ENCODE assay signal across 1 cellular context in the genomic region with DNA sequence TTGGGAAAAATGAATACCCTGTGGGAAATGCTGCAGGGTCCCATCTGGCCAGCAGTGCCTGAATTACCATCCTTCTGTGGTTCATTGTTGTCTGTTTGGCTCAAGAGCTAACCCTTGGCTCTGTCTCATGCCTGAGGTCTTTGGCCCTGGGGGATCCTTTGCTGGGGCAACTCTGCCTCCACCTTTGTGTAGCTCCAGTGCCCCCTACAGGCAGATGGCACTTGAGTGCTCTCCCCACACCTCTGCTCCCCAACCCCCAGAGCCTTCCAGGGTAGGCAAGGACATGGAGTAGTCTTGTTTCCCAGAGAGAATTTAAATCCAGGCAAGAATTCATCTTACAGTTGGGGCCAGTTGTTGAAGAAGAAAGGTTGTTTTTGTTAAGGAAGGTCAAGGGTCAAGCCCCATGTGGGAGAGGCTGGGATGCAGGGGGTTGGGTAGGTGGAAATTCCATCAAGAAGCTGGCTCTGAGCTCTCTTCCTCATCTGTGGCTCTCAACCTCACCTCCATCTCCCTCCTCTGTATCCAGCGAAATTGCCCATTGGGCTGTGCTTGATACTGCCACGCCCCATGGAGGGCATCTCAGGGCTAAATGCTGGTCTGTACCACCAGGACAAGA.
TF ChIP-seq lines count a peak whose summit lies in the region.

No MANE protein-coding gene starts in this region.

TF ChIP-seq in SK-N-SH treated with all-trans-retinoic acid at 6 μM for 48 hours, 23 proteins besides CTCF, POLR2A, EP300 and RAD21 (continued from another document):
- no peak for TF ChIP-seq ZNF8 (CRISPR knock-in tag; IDR thresholded peaks at IDR 0.05)
- no peak for TF ChIP-seq ZNF565 (CRISPR knock-in tag; conservative IDR thresholded peaks at IDR 0.05; ENCODE audit: low read depth)
- no peak for TF ChIP-seq RARB (CRISPR knock-in tag; IDR thresholded peaks at IDR 0.05)
- no peak for TF ChIP-seq TOX (CRISPR knock-in tag; IDR thresholded peaks at IDR 0.05; ENCODE audit: borderline replicate concordance)
- TF ChIP-seq, protein P1, sequence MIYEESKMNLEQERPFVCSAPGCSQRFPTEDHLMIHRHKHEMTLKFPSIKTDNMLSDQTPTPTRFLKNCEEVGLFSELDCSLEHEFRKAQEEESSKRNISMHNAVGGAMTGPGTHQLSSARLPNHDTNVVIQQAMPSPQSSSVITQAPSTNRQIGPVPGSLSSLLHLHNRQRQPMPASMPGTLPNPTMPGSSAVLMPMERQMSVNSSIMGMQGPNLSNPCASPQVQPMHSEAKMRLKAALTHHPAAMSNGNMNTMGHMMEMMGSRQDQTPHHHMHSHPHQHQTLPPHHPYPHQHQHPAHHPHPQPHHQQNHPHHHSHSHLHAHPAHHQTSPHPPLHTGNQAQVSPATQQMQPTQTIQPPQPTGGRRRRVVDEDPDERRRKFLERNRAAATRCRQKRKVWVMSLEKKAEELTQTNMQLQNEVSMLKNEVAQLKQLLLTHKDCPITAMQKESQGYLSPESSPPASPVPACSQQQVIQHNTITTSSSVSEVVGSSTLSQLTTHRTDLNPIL (CRISPR knock-in tag; IDR thresholded peaks at IDR 0.05; ENCODE audit: low read depth), result no peak
- TF ChIP-seq ZFP30 (CRISPR knock-in tag; IDR thresholded peaks at IDR 0.05), result no peak
- TF ChIP-seq, protein P2, sequence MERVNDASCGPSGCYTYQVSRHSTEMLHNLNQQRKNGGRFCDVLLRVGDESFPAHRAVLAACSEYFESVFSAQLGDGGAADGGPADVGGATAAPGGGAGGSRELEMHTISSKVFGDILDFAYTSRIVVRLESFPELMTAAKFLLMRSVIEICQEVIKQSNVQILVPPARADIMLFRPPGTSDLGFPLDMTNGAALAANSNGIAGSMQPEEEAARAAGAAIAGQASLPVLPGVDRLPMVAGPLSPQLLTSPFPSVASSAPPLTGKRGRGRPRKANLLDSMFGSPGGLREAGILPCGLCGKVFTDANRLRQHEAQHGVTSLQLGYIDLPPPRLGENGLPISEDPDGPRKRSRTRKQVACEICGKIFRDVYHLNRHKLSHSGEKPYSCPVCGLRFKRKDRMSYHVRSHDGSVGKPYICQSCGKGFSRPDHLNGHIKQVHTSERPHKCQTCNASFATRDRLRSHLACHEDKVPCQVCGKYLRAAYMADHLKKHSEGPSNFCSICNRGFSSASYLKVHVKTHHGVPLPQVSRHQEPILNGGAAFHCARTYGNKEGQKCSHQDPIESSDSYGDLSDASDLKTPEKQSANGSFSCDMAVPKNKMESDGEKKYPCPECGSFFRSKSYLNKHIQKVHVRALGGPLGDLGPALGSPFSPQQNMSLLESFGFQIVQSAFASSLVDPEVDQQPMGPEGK (CRISPR knock-in tag; IDR thresholded peaks at IDR 0.05; ENCODE audit: borderline replicate concordance), result no peak
- no peak for TF ChIP-seq ESRRG (CRISPR knock-in tag; IDR thresholded peaks at IDR 0.05)
- no peak for TF ChIP-seq TCF4 (CRISPR knock-in tag; IDR thresholded peaks at IDR 0.05; ENCODE audit: borderline replicate concordance)
